In the genomic region with DNA sequence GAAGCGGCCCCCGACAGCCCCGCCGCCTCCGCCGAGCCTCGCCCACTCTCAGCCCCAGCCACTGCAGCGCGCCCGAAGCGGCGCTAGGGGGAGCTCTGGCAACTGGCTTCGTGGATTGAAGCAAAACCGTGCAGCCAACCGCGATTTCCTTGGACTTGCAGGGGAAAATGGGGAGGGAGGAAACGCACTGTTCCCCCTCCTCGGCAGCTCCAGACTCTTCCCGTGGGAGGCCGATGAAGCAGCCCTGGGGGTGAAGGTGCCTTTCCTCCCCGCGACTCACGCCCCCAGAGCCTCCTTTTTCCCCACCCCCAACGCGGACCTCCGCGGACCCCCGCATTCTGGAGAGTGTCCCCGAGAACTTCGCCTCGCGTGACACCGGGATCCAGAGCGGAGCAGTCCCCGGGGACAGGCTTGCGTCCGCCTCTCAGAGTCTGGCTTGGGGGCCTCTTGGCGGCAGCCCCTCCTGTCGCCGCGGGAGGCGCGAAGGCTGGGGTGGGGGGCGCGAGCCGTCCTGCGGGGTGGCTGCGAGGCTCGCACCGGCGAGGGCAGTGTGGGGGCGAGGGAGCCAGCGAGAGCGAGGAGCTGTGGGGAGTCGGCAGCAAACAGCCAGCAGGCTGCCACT, we compare ENCODE assay signal across 8 cellular contexts. TPM values are rescaled to one million over a fixed set of nuclear protein-coding genes. Genes with fewer than 3 reads are reported as not detected.
DNase-seq lines count a peak whose midpoint lies in the region; ATAC-seq and TF ChIP-seq lines count a peak whose summit lies in the region.

No MANE protein-coding gene starts in this region.

- H3K27ac Mint-ChIP-seq in T-helper 17 cell: peak overlapping the region; percentile 19

- H3K4me3 ChIP-seq in GM08714 (ENCODE audit: low read length) (peak overlapping the region; percentile 63), right atrium auricular region (peak overlapping the region; percentile 63 to 77), prostate gland (peak overlapping the region; percentile 66 to 71), upper lobe of right lung (peak overlapping the region; percentile 79)

- peak overlapping the region; percentile 91 for H3K4me3 Mint-ChIP-seq in T-helper 17 cell

- H3K9me3 ChIP-seq in T-helper 17 cell (ENCODE audit: control insufficient read depth, low read length, poor library complexity, severe bottlenecking): no peaks in the 10 kb centered on the region
- H3K9me3 ChIP-seq in right atrium auricular region: no peaks in the 10 kb centered on the region
- no peaks in the 10 kb centered on the region for H3K9me3 ChIP-seq in prostate gland
- H3K9me3 ChIP-seq in upper lobe of right lung: no peaks in the 10 kb centered on the region

- H3K36me3 ChIP-seq in right atrium auricular region (no peaks in the 10 kb centered on the region), prostate gland (no peaks in the 10 kb centered on the region), upper lobe of right lung (no peaks in the 10 kb centered on the region)

- WGBS in prostate gland: under 1% methylated on average over 44 of the region's 55 CpGs

- H3K27ac ChIP-seq in angular gyrus (ENCODE audit: low read depth, low read length) (peak overlapping the region; percentile 95), right atrium auricular region (peak overlapping the region; percentile 94 to 96), prostate gland (peak overlapping the region; percentile 96 to 97), upper lobe of right lung (peak overlapping the region; percentile 96)

- peak; percentile 97 to 98 for TF ChIP-seq CTCF in right atrium auricular region (IDR thresholded peaks at IDR 0.05)
- TF ChIP-seq CTCF in prostate gland (IDR thresholded peaks at IDR 0.05): peak; percentile 89 to 99 (median 96)
- TF ChIP-seq CTCF in upper lobe of right lung (IDR thresholded peaks at IDR 0.05): peak; percentile 97

- peaks cover 7% of the 10 kb centered on the region for H3K27me3 Mint-ChIP-seq in T-helper 17 cell

- H3K27me3 ChIP-seq in right atrium auricular region: no peaks in the 10 kb centered on the region
- H3K27me3 ChIP-seq in prostate gland (replicated peaks; ENCODE audit: insufficient read depth): no peaks in the 10 kb centered on the region
- H3K27me3 ChIP-seq in upper lobe of right lung: no peaks in the 10 kb centered on the region

- peaks cover 8% of the 10 kb centered on the region for H3K4me1 Mint-ChIP-seq in T-helper 17 cell

- peak; percentile 51 for TF ChIP-seq POLR2A in prostate gland (IDR thresholded peaks at IDR 0.05)

- DNase-seq in NCI-H1417 (lab: John Stamatoyannopoulos, UW) (peak; percentile 81 to 92 (median 84)), T-helper 17 cell (peak; percentile 65 to 79 (median 67)), right atrium auricular region (ENCODE audit: low spot score) (peak; percentile 94), prostate gland (ENCODE audit: low spot score) (peak; percentile 89), upper lobe of right lung (peak; percentile 94)

- H3K4me1 ChIP-seq in right atrium auricular region: peaks cover 0 to 50% of the 10 kb centered on the region in 2 donors
- peaks cover 15% of the 10 kb centered on the region for H3K4me1 ChIP-seq in prostate gland (replicated peaks)
- H3K4me1 ChIP-seq in upper lobe of right lung: peaks cover 21% of the 10 kb centered on the region

- ATAC-seq in T-helper 17 cell (peak; percentile 31), upper lobe of right lung (peak; percentile 67), GM21515 (IDR thresholded peaks at IDR 0.05; ENCODE audit: unreplicated experiment) (no peak)

- intact Hi-C loops in prostate gland (cut with DNase I): loop anchor here (1.0 to 2.0 kb wide), 2 partner anchors 33 to 436 kb away; no protein-coding TSS in a partner anchor
- intact Hi-C loops in upper lobe of right lung (cut with DNase I): no loop called here

- no peaks in the 10 kb centered on the region for H3K36me3 Mint-ChIP-seq in T-helper 17 cell (ENCODE audit: low read depth)

RNA-seq across cellular contexts. Expression of a gene that starts 3.8 kb away (rescaled TPM):
- total RNA-seq in T-helper 17 cell (1 to 10 TPM; 2.4 to 3.1 TPM), right atrium auricular region (10 to 100 TPM in 1 of 2 donors, 1 to 10 TPM in 1; 5.5 to 11.6 TPM), prostate gland (10 to 100 TPM in 1 of 2 donors, 1 to 10 TPM in 1; 7.2 to 30.7 TPM), upper lobe of right lung (9.6 TPM)
